Comparison of ENCODE assay signal across 8 cellular contexts in the genomic region with DNA sequence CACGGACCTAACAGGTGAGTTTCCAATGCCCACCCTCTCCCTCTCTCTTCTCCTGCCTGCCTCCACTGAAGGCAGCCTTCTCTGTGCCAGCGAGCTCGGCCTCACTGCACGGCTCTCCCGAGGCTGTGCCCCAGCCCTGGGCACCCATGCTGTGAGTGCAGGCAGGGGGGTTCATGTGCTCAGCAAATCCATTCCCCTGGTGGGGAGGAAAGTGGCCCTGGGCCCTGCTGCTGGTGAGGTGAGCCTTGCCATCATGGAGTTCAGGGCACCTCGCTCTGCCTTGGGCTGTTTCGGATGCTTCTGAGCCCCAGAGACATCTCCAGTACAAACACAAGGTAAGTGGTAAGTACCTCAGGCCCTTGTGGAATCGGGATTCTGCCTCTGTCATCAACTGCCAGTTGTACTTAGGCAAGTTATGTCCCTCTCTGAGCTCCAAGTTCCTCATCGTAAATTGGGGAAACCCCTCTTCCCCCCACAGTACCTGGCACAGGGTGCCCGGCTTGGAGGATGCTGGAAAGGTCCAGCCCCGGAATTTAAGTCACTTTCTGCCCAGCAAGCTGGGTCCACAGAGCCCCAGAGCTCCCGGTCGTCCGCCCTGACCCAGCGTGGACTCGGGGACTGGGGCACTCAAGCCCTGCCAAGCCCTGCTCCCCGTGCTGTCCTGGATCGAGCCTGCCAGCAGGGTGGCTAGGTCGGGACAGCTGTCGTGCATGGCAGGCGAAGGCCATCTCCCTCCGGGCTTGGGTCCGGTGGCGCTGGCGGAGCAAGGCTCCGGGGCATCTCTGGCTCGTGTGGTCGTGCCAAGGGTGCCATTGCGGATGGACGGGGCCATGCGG. TPM values are rescaled to one million over a fixed set of nuclear protein-coding genes. Genes with fewer than 3 reads are reported as not detected.
DNase-seq lines count a peak whose midpoint lies in the region; ATAC-seq and TF ChIP-seq lines count a peak whose summit lies in the region.

No MANE protein-coding gene starts in this region.

- H3K4me1 ChIP-seq in ACC112 (ENCODE audit: control insufficient read depth, insufficient read depth, low read length, unreplicated experiment) = peaks cover 22% of the 10 kb centered on the region

- ATAC-seq in GM19043 (IDR thresholded peaks at IDR 0.05; ENCODE audit: low read depth, unreplicated experiment) = peak; percentile 5
- peak; percentile 22 for ATAC-seq in HG03342 (IDR thresholded peaks at IDR 0.05; ENCODE audit: unreplicated experiment)
- peak; percentile 2 for ATAC-seq in Right ventricle myocardium inferior

- H3K27me3 ChIP-seq in ACC112 (ENCODE audit: insufficient read depth, low read length) = no peaks in the 10 kb centered on the region

- H3K36me3 ChIP-seq in ACC112 (ENCODE audit: insufficient read depth, low read length) = peaks cover 2% of the 10 kb centered on the region; the same call in 1 of the 2 replicates

- H2AFZ ChIP-seq in ACC112 (ENCODE audit: low read length, unreplicated experiment) = peak overlapping the region; percentile 73

- no peak overlapping the region for H3K27ac ChIP-seq in ACC112 (ENCODE audit: low read depth, low read length)

- CTCF ChIA-PET in HEK293T (lab: Yijun Ruan, JAX) = no interaction called here

- POLR2A ChIA-PET in HEK293T (lab: Yijun Ruan, JAX) = interaction anchor here (1.4 to 1.8 kb wide), 2 partner anchors 10 to 77 kb away, joined by 4 to 5 read pairs; no protein-coding TSS in a partner anchor

- TF ChIP-seq CTCF in WI38 (IDR thresholded peaks at IDR 0.05; ENCODE audit: low read depth, low read length) = no peak

- H3K79me2 ChIP-seq in ACC112 (ENCODE audit: control insufficient read depth, insufficient read depth, low read length, unreplicated experiment) = no peaks in the 10 kb centered on the region

- H3K4me3 ChIP-seq in ACC112 (ENCODE audit: low read depth, low read length) = peak overlapping the region; percentile 89
- H3K4me3 ChIP-seq in WI38 (ENCODE audit: low read depth, low read length) = peak overlapping the region; percentile 80

- intact Hi-C loops in Right ventricle myocardium inferior (cut with DNase I) = loop anchor here (10.0 kb wide), 1 partner anchor 262 kb away; a partner anchor contains a TSS

- DNase-seq in Right ventricle myocardium inferior (ENCODE audit: missing footprints) (no peak), pons (ENCODE audit: low spot score) (peak; percentile 30), dermis blood vessel endothelial cell (no peak), HEK293T (ENCODE audit: extremely low spot score) (no peak)

TF ChIP-seq in HEK293T, 16 proteins besides CTCF, POLR2A, EP300 and RAD21:
- TF ChIP-seq FOXM1 (IDR thresholded peaks at IDR 0.05; ENCODE audit: borderline replicate concordance) = no peak
- no peak for TF ChIP-seq LEF1 (IDR thresholded peaks at IDR 0.05; ENCODE audit: borderline replicate concordance)
- TF ChIP-seq SP1 (IDR thresholded peaks at IDR 0.05) = no peak
- no peak for TF ChIP-seq SUZ12 (IDR thresholded peaks at IDR 0.05)
- no peak for TF ChIP-seq FOXA1 (IDR thresholded peaks at IDR 0.05)
- no peak for TF ChIP-seq BHLHE40 (IDR thresholded peaks at IDR 0.05; ENCODE audit: borderline replicate concordance)
- TF ChIP-seq ZNF384 (IDR thresholded peaks at IDR 0.05) = no peak
- no peak for TF ChIP-seq NFRKB (IDR thresholded peaks at IDR 0.05)
- TF ChIP-seq FOXK2 (IDR thresholded peaks at IDR 0.05) = no peak
- TF ChIP-seq HDGF (IDR thresholded peaks at IDR 0.05; ENCODE audit: borderline replicate concordance) = no peak
- TF ChIP-seq, protein P1, sequence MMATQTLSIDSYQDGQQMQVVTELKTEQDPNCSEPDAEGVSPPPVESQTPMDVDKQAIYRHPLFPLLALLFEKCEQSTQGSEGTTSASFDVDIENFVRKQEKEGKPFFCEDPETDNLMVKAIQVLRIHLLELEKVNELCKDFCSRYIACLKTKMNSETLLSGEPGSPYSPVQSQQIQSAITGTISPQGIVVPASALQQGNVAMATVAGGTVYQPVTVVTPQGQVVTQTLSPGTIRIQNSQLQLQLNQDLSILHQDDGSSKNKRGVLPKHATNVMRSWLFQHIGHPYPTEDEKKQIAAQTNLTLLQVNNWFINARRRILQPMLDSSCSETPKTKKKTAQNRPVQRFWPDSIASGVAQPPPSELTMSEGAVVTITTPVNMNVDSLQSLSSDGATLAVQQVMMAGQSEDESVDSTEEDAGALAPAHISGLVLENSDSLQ (IDR thresholded peaks at IDR 0.05) = no peak
- TF ChIP-seq TARDBP (IDR thresholded peaks at IDR 0.05) = no peak
- TF ChIP-seq ELF4 (IDR thresholded peaks at IDR 0.05) = no peak
- no peak for TF ChIP-seq L3MBTL2 (conservative IDR thresholded peaks at IDR 0.05)
- TF ChIP-seq CTBP1 (IDR thresholded peaks at IDR 0.05; ENCODE audit: borderline replicate concordance) = no peak
- no peak for TF ChIP-seq ARNT (IDR thresholded peaks at IDR 0.05)

RNA-seq across cellular contexts. Expression of a gene that starts 0.7 kb away (rescaled TPM):
- total RNA-seq in Right ventricle myocardium inferior (52.3 TPM), dermis blood vessel endothelial cell (34.4 and 39.0 TPM in 2 replicates)

RNA-seq across cellular contexts. Expression of a gene that starts 41.4 kb away (rescaled TPM):
- total RNA-seq in Right ventricle myocardium inferior (9.1 TPM), dermis blood vessel endothelial cell (14.8 and 29.3 TPM in 2 replicates)

RNA-seq across cellular contexts. Expression of a gene that starts 41.7 kb away (rescaled TPM):
- total RNA-seq in Right ventricle myocardium inferior = 1.5 TPM
- total RNA-seq in dermis blood vessel endothelial cell = 0.70 and 1.7 TPM in 2 replicates
